24 cellular contexts compared by ENCODE assay signal in the genomic region with DNA sequence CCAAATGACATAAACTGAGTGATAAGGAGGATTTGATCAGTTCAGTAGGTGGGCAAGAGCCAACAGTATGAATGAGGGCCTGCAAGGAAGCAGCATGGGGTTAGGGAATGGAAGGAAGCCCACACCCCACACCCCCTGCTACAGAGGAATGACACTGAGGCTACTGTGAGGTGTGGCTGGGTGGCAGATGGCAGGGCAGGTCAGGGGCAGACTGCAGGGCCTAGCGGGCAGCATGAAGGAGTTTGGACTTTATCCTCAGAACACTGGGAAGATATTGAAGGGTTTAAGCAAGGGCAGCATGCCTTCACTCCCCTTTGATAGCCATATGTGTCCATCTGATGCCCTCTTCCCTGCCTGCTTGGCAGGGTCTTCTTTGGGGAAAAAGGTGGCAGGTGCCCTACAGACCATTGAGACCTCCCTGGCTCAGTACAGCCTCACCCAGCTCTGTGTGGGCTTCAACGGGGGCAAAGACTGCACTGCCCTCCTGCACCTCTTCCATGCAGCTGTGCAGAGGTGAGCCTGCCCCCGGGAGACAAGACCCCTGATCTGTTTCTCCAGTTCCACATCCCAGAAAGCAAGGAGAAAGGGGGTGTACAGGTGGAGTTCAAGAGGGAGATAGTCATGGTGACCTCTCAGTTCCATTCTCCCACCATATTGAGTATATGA. TPM values are rescaled to one million over a fixed set of nuclear protein-coding genes. Genes with fewer than 3 reads are reported as not detected.
DNase-seq lines count a peak whose midpoint lies in the region; ATAC-seq, FAIRE-seq and TF ChIP-seq lines count a peak whose summit lies in the region.
"Had no signal": no experiment of that assay in that cellular context is flagged by ENCODE, and none has a peak within 500 bp of the region (broad histone marks: within the 10 kb centered on the region; RNA-seq: fewer than 3 reads in every experiment).

No MANE protein-coding gene starts in this region.

- CTCF ChIA-PET in H1 (lab: Charles Lee; ENCODE audit: partially characterized antibody), result interaction anchor here (0.9 to 2.0 kb wide), 9 partner anchors 12 to 83 kb away, joined by 3 to 8 read pairs (median 4); partner anchors contain the start of genes PBXIP1 and SHC1

- DNase-seq in Peyer's patch (peak in 2 of 3 donors; percentile 66 to 68), H1 (ENCODE audit: low read depth in 1 of 2, low spot score in 2 of 2) (no peak), Right ventricle myocardium superior (no peak), OCI-M2 (lab: John Stamatoyannopoulos, UW; ENCODE audit: unreplicated experiment) (no peak)
- DNase-seq: activated naive CD4-positive, alpha-beta T cell treated with anti-CD3 and anti-CD28 coated beads for 36 hours; activated T-cell treated with anti-CD3 and anti-CD28 coated beads, Interleukin-2, amount 50 U/mL, for 4 hours; anterior cingulate cortex; CD4-positive, alpha-beta T cell; cerebellar nuclear complex; DMS153; effector CD8-positive, alpha-beta T cell; naive thymus-derived CD4-positive, alpha-beta T cell; NCI-H1092 treated with DMSO at 0.1 percent for 48 hours; NCI-H2081; NCI-H510A treated with DMSO at 0.1 percent for 48 hours; ovary; right lobe of liver; stimulated activated naive CD4-positive, alpha-beta T cell; tibial artery had no signal

- H2AFZ ChIP-seq in H1 (ENCODE audit: low read length), result no peak overlapping the region

- no peak overlapping the region for H2AK5ac ChIP-seq in H1 (ENCODE audit: low read depth, low read length)

- no peak overlapping the region for H2BK5ac ChIP-seq in H1 (ENCODE audit: low read depth, low read length)

- H4K91ac ChIP-seq in H1 (replicated peaks; ENCODE audit: insufficient read length, low read length), result no peak overlapping the region

- no peak for TF ChIP-seq EP300 in H1 (IDR thresholded peaks at IDR 0.05; ENCODE audit: borderline replicate concordance in 1 of 2, low read depth in 2 of 2, low read length in 2 of 2)

- H3K4me1 ChIP-seq in Peyer's patch (peaks cover 0 to 18% (median 0%) of the 10 kb centered on the region in 4 donors), H1 (replicated peaks in 1 of 4; ENCODE audit: control insufficient read depth in 3 of 4, insufficient read depth in 4 of 4, low read length in 3 of 4) (peaks cover 0 to 7% (median 3%) of the 10 kb centered on the region in 4 experiments; a peak in 3 of 7 replicates), rectal smooth muscle tissue (ENCODE audit: control insufficient read depth, insufficient read depth, low read length) (no peaks in the 10 kb centered on the region)

- H3K27ac ChIP-seq in Peyer's patch, result peak overlapping the region in 2 of 4 donors; percentile 13 to 46
- H3K27ac ChIP-seq in H1 (ENCODE audit: low read depth, low read length), result no peak overlapping the region
- H3K27ac ChIP-seq in rectal smooth muscle tissue (ENCODE audit: low read depth, low read length), result no peak overlapping the region
- H3K27ac ChIP-seq: ovary, right lobe of liver, tibial artery had no signal

- no peak overlapping the region for H3K56ac ChIP-seq in H1 (replicated peaks; ENCODE audit: insufficient read length, low read depth, low read length)

- ATAC-seq in Right ventricle myocardium superior (ENCODE audit: poor library complexity), result no peak
- ATAC-seq: activated CD4-positive, CD25-positive, alpha-beta regulatory T cell treated with anti-CD3 and anti-CD28 coated beads, Interleukin-2, amount 50 U/mL, for 24 hours; activated T-cell treated with anti-CD3 and anti-CD28 coated beads, Interleukin-2, amount 50 U/mL, for 4 hours; naive thymus-derived CD4-positive, alpha-beta T cell had no signal

- no peak overlapping the region for H2BK120ac ChIP-seq in H1 (replicated peaks; ENCODE audit: low read depth, low read length)

- H4K5ac ChIP-seq in H1 (ENCODE audit: insufficient read length, low read depth, low read length), result no peak overlapping the region

- TF ChIP-seq POLR2A in Peyer's patch (IDR thresholded peaks at IDR 0.05) (no peak), H1 (IDR thresholded peaks at IDR 0.05; ENCODE audit: control extremely low read depth in 1 of 2, low read depth in 2 of 2, low read length in 2 of 2) (peak in 1 of 2 experiments; percentile 15; a peak in 1 of 3 replicates)

- H3K79me2 ChIP-seq in H1 (ENCODE audit: control insufficient read depth in 1 of 2, insufficient read depth in 2 of 2, low read length in 2 of 2), result peaks cover 0 to 40% of the 10 kb centered on the region in 2 experiments; a peak in 3 of 4 replicates

- H2BK15ac ChIP-seq in H1 (ENCODE audit: low read length), result no peak overlapping the region

- H3K9me3 ChIP-seq in Peyer's patch (no peaks in the 10 kb centered on the region), H1 (ENCODE audit: insufficient read depth in 2 of 2, low read depth in 1 of 2, low read length in 1 of 2) (no peaks in the 10 kb centered on the region)
- H3K9me3 ChIP-seq: ovary, right lobe of liver, tibial artery had no signal

- H3K27me3 ChIP-seq in Peyer's patch, result no peaks in the 10 kb centered on the region
- H3K27me3 ChIP-seq in H1 (replicated peaks in 1 of 4; ENCODE audit: control insufficient read depth in 3 of 4, extremely low read depth in 1 of 4, insufficient read depth in 3 of 4, low read length in 3 of 4), result no peaks in the 10 kb centered on the region
- H3K27me3 ChIP-seq in rectal smooth muscle tissue (ENCODE audit: control insufficient read depth, insufficient read depth, low read length), result no peaks in the 10 kb centered on the region
- H3K27me3 ChIP-seq: ovary, right lobe of liver, tibial artery had no signal

- no peak overlapping the region for H3K14ac ChIP-seq in H1 (ENCODE audit: insufficient read length)

- intact Hi-C loops in Right ventricle myocardium superior (cut with DNase I), result no loop called here

- peaks cover 0 to 33% (median 0%) of the 10 kb centered on the region in 3 donors for H3K36me3 ChIP-seq in Peyer's patch
- H3K36me3 ChIP-seq in H1 (ENCODE audit: control insufficient read depth in 2 of 4, insufficient read depth in 4 of 4, low read length in 3 of 4), result peaks cover 13 to 47% (median 35%) of the 10 kb centered on the region in 4 experiments
- H3K36me3 ChIP-seq in rectal smooth muscle tissue (ENCODE audit: control insufficient read depth, insufficient read depth, low read length), result peaks cover 8% of the 10 kb centered on the region
- H3K36me3 ChIP-seq: ovary had no signal

- no peak overlapping the region for H2BK12ac ChIP-seq in H1 (ENCODE audit: low read depth, low read length)

- no peaks in the 10 kb centered on the region; the same call in 1 of the 2 replicates for H3K23me2 ChIP-seq in H1 (ENCODE audit: low read depth, low read length)

- H3K4me2 ChIP-seq in H1 (ENCODE audit: insufficient read depth in 1 of 2, low read depth in 2 of 2, low read length in 2 of 2), result no peak overlapping the region

- no peak overlapping the region for H3K18ac ChIP-seq in H1 (ENCODE audit: extremely low read depth, low read length)

- peaks cover 15 to 22% of the 10 kb centered on the region in 2 experiments for H4K20me1 ChIP-seq in H1 (replicated peaks in 1 of 2; ENCODE audit: control insufficient read depth in 1 of 2, insufficient read depth in 2 of 2, low read length in 2 of 2)

- H4K8ac ChIP-seq in H1 (ENCODE audit: extremely low read depth, insufficient read depth, low read length), result no peak overlapping the region

- FAIRE-seq in H1 (lab: Jason Lieb, UNC), result no peak
- FAIRE-seq: G401.6, HTR-8/SVneo had no signal

- no peak overlapping the region for H3K4ac ChIP-seq in H1 (replicated peaks; ENCODE audit: insufficient read length, low read depth, low read length)

- POLR2A ChIA-PET in H1 (lab: Charles Lee; ENCODE audit: partially characterized antibody), result interaction anchor here (2.0 to 42.8 kb wide), 4 partner anchors 6 to 31 kb away, joined by 5 to 702 read pairs (median 682); partner anchors contain the start of genes CKS1B, FLAD1, LENEP and PBXIP1

- 0 out of 2 replicates have a peak overlapping the region, but pooled peaks have one; percentile 32 for H2BK20ac ChIP-seq in H1 (ENCODE audit: low read length)

- WGBS in H1 (ENCODE audit: extremely low coverage in 1 of 2, insufficient coverage in 1 of 2, insufficient read length in 1 of 2, insufficient replicate concordance in 2 of 2, low coverage in 1 of 2, low lambda C conversion rate in 2 of 2, missing lambda C conversion rate in 1 of 2), 2 experiments, result 82% methylated on average over 3 of the region's 3 CpGs; no CpG with 5 or more reads in 1 of the 2 experiments

- no peak overlapping the region for H3K23ac ChIP-seq in H1 (ENCODE audit: insufficient read length)

- peaks cover 4% of the 10 kb centered on the region; the same call in 1 of the 2 replicates for H3K79me1 ChIP-seq in H1 (ENCODE audit: low read depth, low read length)

- no peak for TF ChIP-seq RAD21 in H1 (IDR thresholded peaks at IDR 0.05 in 1 of 2, conservative IDR thresholded peaks at IDR 0.05 in 1 of 2; ENCODE audit: low read depth in 2 of 2, low read length in 2 of 2)

- no peak for TF ChIP-seq CTCF in Peyer's patch (IDR thresholded peaks at IDR 0.05)
- no peak for TF ChIP-seq CTCF in H1 (IDR thresholded peaks at IDR 0.05; ENCODE audit: control extremely low read depth in 1 of 3, insufficient read depth in 1 of 3, low read depth in 1 of 3, low read length in 3 of 3)

- H3K9ac ChIP-seq in H1 (replicated peaks in 1 of 4; ENCODE audit: extremely low read depth in 1 of 4, low read depth in 3 of 4, low read length in 3 of 4) (no peak overlapping the region), rectal smooth muscle tissue (ENCODE audit: low read length) (peak overlapping the region; percentile 29)

- H3K4me3 ChIP-seq in Peyer's patch (no peak overlapping the region), H1 (ENCODE audit: extremely low read depth in 1 of 4, insufficient read depth in 2 of 4, low read depth in 3 of 4, low read length in 4 of 4) (no peak overlapping the region), rectal smooth muscle tissue (ENCODE audit: low read length) (no peak overlapping the region)
- H3K4me3 ChIP-seq: ovary, right lobe of liver, tibial artery had no signal

RNA-seq across cellular contexts. Expression of gene LENEP, which starts 4.1 kb away (rescaled TPM):
- total RNA-seq in Peyer's patch (not detected), Right ventricle myocardium superior (not detected)
- total RNA-seq in H1 (2021; fragmentation: NEBNext Ultra II Directional; extraction: Animal tissue kit (Norgen Biotek cat#: 25700)), result 1.2 and 1.3 TPM in 2 replicates
- polyA plus RNA-seq in H1 (2011; rRNA removed), result 1.1 TPM in 1 of 2 replicates, not detected in the other
- 0.23 TPM for polyA plus RNA-seq in H1 (2011; cell fraction: cytosol; rRNA removed)
- 1.5 TPM for polyA plus RNA-seq in H1 (2011; cell fraction: nucleus; rRNA removed)
- polyA plus RNA-seq in H1 (2012, experiment 1 of 2), result 0.32 TPM in 1 of 4 replicates, not detected in the others
- polyA plus RNA-seq in H1 (2012, experiment 2 of 2), result not detected
- 0.61 TPM for polyA plus RNA-seq in H1 (2013, experiment 1 of 2)
- not detected for polyA plus RNA-seq in H1 (2013, experiment 2 of 2)
- 6.1 and 8.4 TPM in 2 replicates for polyA minus RNA-seq in H1 (2011; rRNA and poly(A)+ RNA removed)
- not detected for polyA minus RNA-seq in H1 (2011; cell fraction: cytosol; rRNA and poly(A)+ RNA removed)
- 15.3 TPM for polyA minus RNA-seq in H1 (2011; cell fraction: nucleus; rRNA and poly(A)+ RNA removed)
- total RNA-seq: CD4-positive, alpha-beta T cell; LHCN-M2; ovary; right lobe of liver had no signal
- polyA plus RNA-seq: naive thymus-derived CD4-positive, alpha-beta T cell; ovary had no signal

RNA-seq across cellular contexts. Expression of gene FLAD1, which starts 6.2 kb away (rescaled TPM):
- 10 to 100 TPM; 29.7 to 50.3 (median 46.3) TPM for total RNA-seq in Peyer's patch
- total RNA-seq in H1 (2021; fragmentation: NEBNext Ultra II Directional; extraction: Animal tissue kit (Norgen Biotek cat#: 25700)), result 97.4 and 104 TPM in 2 replicates
- polyA plus RNA-seq in H1 (2011; rRNA removed), result 143 and 189 TPM in 2 replicates
- polyA plus RNA-seq in H1 (2011; cell fraction: cytosol; rRNA removed), result 152 TPM
- 250 TPM for polyA plus RNA-seq in H1 (2011; cell fraction: nucleus; rRNA removed)
- polyA plus RNA-seq in H1 (2012, experiment 1 of 2), result 116 to 134 TPM (median 122 TPM) in 4 replicates
- polyA plus RNA-seq in H1 (2012, experiment 2 of 2), result 127 TPM
- polyA plus RNA-seq in H1 (2013, experiment 1 of 2), result 95.1 TPM
- 95.5 TPM for polyA plus RNA-seq in H1 (2013, experiment 2 of 2)
- polyA minus RNA-seq in H1 (2011; rRNA and poly(A)+ RNA removed), result 149 and 177 TPM in 2 replicates
- polyA minus RNA-seq in H1 (2011; cell fraction: cytosol; rRNA and poly(A)+ RNA removed), result 69.5 TPM
- polyA minus RNA-seq in H1 (2011; cell fraction: nucleus; rRNA and poly(A)+ RNA removed), result 81.1 TPM
- 34.7 TPM for total RNA-seq in Right ventricle myocardium superior

RNA-seq across cellular contexts. Expression of gene ZBTB7B, which starts 13.3 kb away (rescaled TPM):
- total RNA-seq in Peyer's patch, result 100 to 1,000 TPM in 3 of 4 donors, 10 to 100 TPM in 1; 35.5 to 412 (median 346) TPM
- 22.1 and 24.5 TPM in 2 replicates for total RNA-seq in H1 (2021; fragmentation: NEBNext Ultra II Directional; extraction: Animal tissue kit (Norgen Biotek cat#: 25700))
- polyA plus RNA-seq in H1 (2011; rRNA removed), result 36.9 and 38.3 TPM in 2 replicates
- 28.7 TPM for polyA plus RNA-seq in H1 (2011; cell fraction: cytosol; rRNA removed)
- polyA plus RNA-seq in H1 (2011; cell fraction: nucleus; rRNA removed), result 38.2 TPM
- 11.5 to 24.0 TPM (median 20.2 TPM) in 4 replicates for polyA plus RNA-seq in H1 (2012, experiment 1 of 2)
- polyA plus RNA-seq in H1 (2012, experiment 2 of 2), result 15.2 TPM
- 8.9 TPM for polyA plus RNA-seq in H1 (2013, experiment 1 of 2)
- polyA plus RNA-seq in H1 (2013, experiment 2 of 2), result 9.4 TPM
- 16.1 and 19.4 TPM in 2 replicates for polyA minus RNA-seq in H1 (2011; rRNA and poly(A)+ RNA removed)
- polyA minus RNA-seq in H1 (2011; cell fraction: cytosol; rRNA and poly(A)+ RNA removed), result 22.2 TPM
- polyA minus RNA-seq in H1 (2011; cell fraction: nucleus; rRNA and poly(A)+ RNA removed), result 19.9 TPM
- 44.1 TPM for total RNA-seq in Right ventricle myocardium superior

RNA-seq across cellular contexts. Expression of gene CKS1B, which starts 14.8 kb away (rescaled TPM):
- 10 to 100 TPM; 20.3 to 39.1 (median 26.5) TPM for total RNA-seq in Peyer's patch
- total RNA-seq in H1 (2021; fragmentation: NEBNext Ultra II Directional; extraction: Animal tissue kit (Norgen Biotek cat#: 25700)), result 284 and 294 TPM in 2 replicates
- 801 and 1,025 TPM in 2 replicates for polyA plus RNA-seq in H1 (2011; rRNA removed)
- polyA plus RNA-seq in H1 (2011; cell fraction: cytosol; rRNA removed), result 668 TPM
- polyA plus RNA-seq in H1 (2011; cell fraction: nucleus; rRNA removed), result 301 TPM
- polyA plus RNA-seq in H1 (2012, experiment 1 of 2), result 458 to 597 TPM (median 493 TPM) in 4 replicates
- polyA plus RNA-seq in H1 (2012, experiment 2 of 2), result 299 TPM
- polyA plus RNA-seq in H1 (2013, experiment 1 of 2), result 459 TPM
- polyA plus RNA-seq in H1 (2013, experiment 2 of 2), result 480 TPM
- 354 and 434 TPM in 2 replicates for polyA minus RNA-seq in H1 (2011; rRNA and poly(A)+ RNA removed)
- 129 TPM for polyA minus RNA-seq in H1 (2011; cell fraction: cytosol; rRNA and poly(A)+ RNA removed)
- 123 TPM for polyA minus RNA-seq in H1 (2011; cell fraction: nucleus; rRNA and poly(A)+ RNA removed)
- 15.5 TPM for total RNA-seq in Right ventricle myocardium superior

RNA-seq across cellular contexts. Expression of gene SHC1, which starts 18.8 kb away (rescaled TPM):
- total RNA-seq in Peyer's patch (100 to 1,000 TPM in 2 of 4 donors, 10 to 100 TPM in 2; 56.9 to 150 (median 104) TPM), Right ventricle myocardium superior (52.7 TPM)
- total RNA-seq in H1 (2021; fragmentation: NEBNext Ultra II Directional; extraction: Animal tissue kit (Norgen Biotek cat#: 25700)), result 204 and 212 TPM in 2 replicates
- 177 and 197 TPM in 2 replicates for polyA plus RNA-seq in H1 (2011; rRNA removed)
- polyA plus RNA-seq in H1 (2011; cell fraction: cytosol; rRNA removed), result 199 TPM
- polyA plus RNA-seq in H1 (2011; cell fraction: nucleus; rRNA removed), result 757 TPM
- 146 to 233 TPM (median 185 TPM) in 4 replicates for polyA plus RNA-seq in H1 (2012, experiment 1 of 2)
- polyA plus RNA-seq in H1 (2012, experiment 2 of 2), result 206 TPM
- polyA plus RNA-seq in H1 (2013, experiment 1 of 2), result 197 TPM
- 196 TPM for polyA plus RNA-seq in H1 (2013, experiment 2 of 2)
- polyA minus RNA-seq in H1 (2011; rRNA and poly(A)+ RNA removed), result 204 and 224 TPM in 2 replicates
- polyA minus RNA-seq in H1 (2011; cell fraction: cytosol; rRNA and poly(A)+ RNA removed), result 101 TPM
- polyA minus RNA-seq in H1 (2011; cell fraction: nucleus; rRNA and poly(A)+ RNA removed), result 123 TPM

Comparison
In these comparisons a context has a peak if more than half of its experiments do, and no peak if none do; other contexts are left out.
1. DNase-seq: peak in Peyer's patch (2 of 3); none in H1 (0 of 2), Right ventricle myocardium superior (single experiment) and OCI-M2 (single experiment).